In genomic region chr6:57431742-57432141, GRCh38 we compare ENCODE assay signal across 7 cellular contexts.
DNase-seq lines count a peak whose midpoint lies in the region; ATAC-seq and TF ChIP-seq lines count a peak whose summit lies in the region.
"Not testable (repeated sequence)": the region's sequence is repeated elsewhere in the genome, so short reads cannot be mapped to it uniquely, and the experiment has no call there.

No MANE protein-coding gene starts in this region.

- peak overlapping the region; percentile 96; the same call in 1 of the 2 replicates for H3K9ac ChIP-seq in IMR-90 (ENCODE audit: low read depth, low read length)

- not testable (repeated sequence) for H3K4me1 ChIP-seq in CD4-positive, CD25-positive, alpha-beta regulatory T cell (ENCODE audit: control insufficient read depth, insufficient read depth, low read length, poor library complexity, severe bottlenecking)
- H3K4me1 ChIP-seq in IMR-90 (ENCODE audit: control insufficient read depth, insufficient read depth, low read length) (peaks cover 15% of the 10 kb centered on the region), osteoblast (ENCODE audit: insufficient read depth, low read length) (peaks cover 32% of the 10 kb centered on the region)

- not testable (repeated sequence) for H2AK9ac ChIP-seq in IMR-90 (replicated peaks; ENCODE audit: low read depth, low read length, poor library complexity)

- H3K14ac ChIP-seq in IMR-90 (replicated peaks; ENCODE audit: low read depth, low read length): peak overlapping the region; percentile 96; the same call in 1 of the 2 replicates

- in situ Hi-C loops in IMR-90 (cut with MboI; ENCODE audit: low sequenced_read_pairs); brain microvascular endothelial cell (cut with HindIII; ENCODE audit: low pct_ligation_motif_present, low sequenced_read_pairs): not testable (repeated sequence)

- not testable (repeated sequence) for TF ChIP-seq POLR2A in IMR-90 (IDR thresholded peaks at IDR 0.05; ENCODE audit: low read depth, low read length)

- H3K9me3 Mint-ChIP-seq in CD4-positive, CD25-positive, alpha-beta regulatory T cell; activated CD8-positive, alpha-beta T cell treated with anti-CD3 and anti-CD28 coated beads, Interleukin-2, amount 10 ng/mL, durations not matched to agents 7 days and 5 days (ENCODE audit: insufficient read depth); immature natural killer cell: not testable (repeated sequence)

- H3K18ac ChIP-seq in IMR-90 (ENCODE audit: low read depth, low read length): peak overlapping the region; percentile 99

- peaks cover 19% of the 10 kb centered on the region for H3K36me3 Mint-ChIP-seq in CD4-positive, CD25-positive, alpha-beta regulatory T cell
- not testable (repeated sequence) for H3K36me3 Mint-ChIP-seq in T-helper 17 cell (ENCODE audit: low read depth); immature natural killer cell
- peaks cover 27% of the 10 kb centered on the region for H3K36me3 Mint-ChIP-seq in activated CD8-positive, alpha-beta T cell treated with anti-CD3 and anti-CD28 coated beads, Interleukin-2, amount 10 ng/mL, durations not matched to agents 7 days and 5 days (ENCODE audit: low read depth)

- not testable (repeated sequence) for H3K4me3 ChIP-seq in CD4-positive, CD25-positive, alpha-beta regulatory T cell (ENCODE audit: low read depth, low read length); IMR-90 (ENCODE audit: insufficient read depth, low read depth, low read length); brain microvascular endothelial cell (ENCODE audit: low read depth, low read length); osteoblast (ENCODE audit: insufficient read depth, low read length)

- POLR2A ChIA-PET in IMR-90 (lab: Charles Lee; ENCODE audit: unreplicated experiment); activated CD8-positive, alpha-beta T cell treated with anti-CD3 and anti-CD28 coated beads, Interleukin-2, amount 10 ng/mL, durations not matched to agents 7 days and 5 days (lab: Charles Lee): not testable (repeated sequence)

- peak overlapping the region; percentile 95 to 99 for H4K8ac ChIP-seq in IMR-90 (ENCODE audit: low read depth in 2 of 2, low read length in 2 of 2)

- not testable (repeated sequence) for TF ChIP-seq CTCF in IMR-90 (conservative IDR thresholded peaks at IDR 0.05; ENCODE audit: low read depth, low read length); brain microvascular endothelial cell (IDR thresholded peaks at IDR 0.05; ENCODE audit: low read depth, low read length, missing control alignments); osteoblast (IDR thresholded peaks at IDR 0.05; ENCODE audit: extremely low read depth, low read depth, low read length)

- intact Hi-C loops in IMR-90 (cut with micrococcal nuclease): not testable (repeated sequence)

- peaks cover 23 to 53% of the 10 kb centered on the region in 2 experiments for H3K79me1 ChIP-seq in IMR-90 (ENCODE audit: low read depth in 1 of 2, low read length in 2 of 2)

- H3K4me2 ChIP-seq in IMR-90 (ENCODE audit: low read depth, low read length): peak overlapping the region; percentile 22
- peak overlapping the region; percentile 52 for H3K4me2 ChIP-seq in osteoblast (ENCODE audit: insufficient read depth, low read length)

- H3K27me3 Mint-ChIP-seq in CD4-positive, CD25-positive, alpha-beta regulatory T cell; T-helper 17 cell; activated CD8-positive, alpha-beta T cell treated with anti-CD3 and anti-CD28 coated beads, Interleukin-2, amount 10 ng/mL, durations not matched to agents 7 days and 5 days (ENCODE audit: low read depth); immature natural killer cell (ENCODE audit: low read depth in 3 of 3): not testable (repeated sequence)

- not testable (repeated sequence) for H2AFZ ChIP-seq in IMR-90 (replicated peaks; ENCODE audit: low read length, poor library complexity); osteoblast (ENCODE audit: low read length)

- DNase-seq in CD4-positive, CD25-positive, alpha-beta regulatory T cell: peak in 1 of 3 donors; percentile 8
- not testable (repeated sequence) for DNase-seq in IMR-90; T-helper 17 cell; activated CD8-positive, alpha-beta T cell treated with anti-CD3 and anti-CD28 coated beads, Interleukin-2, amount 10 ng/mL, durations not matched to agents 7 days and 5 days; brain microvascular endothelial cell; immature natural killer cell; osteoblast (ENCODE audit: insufficient read length, low spot score, missing footprints)

- H3K23ac ChIP-seq in IMR-90 (ENCODE audit: low read depth, low read length): peak overlapping the region; percentile 95; the same call in 1 of the 2 replicates

- not testable (repeated sequence) for H2BK15ac ChIP-seq in IMR-90 (ENCODE audit: low read depth, low read length)

- H2BK120ac ChIP-seq in IMR-90 (ENCODE audit: low read depth, low read length): peak overlapping the region; percentile 99

- CTCF ChIA-PET in IMR-90 (lab: Yijun Ruan, JAX): interaction anchor here (0.7 to 1.4 kb wide), 2 partner anchors 8 to 720 kb away, joined by 3 to 4 read pairs; no protein-coding TSS in a partner anchor
- CTCF ChIA-PET in activated CD8-positive, alpha-beta T cell treated with anti-CD3 and anti-CD28 coated beads, Interleukin-2, amount 10 ng/mL, durations not matched to agents 7 days and 5 days (lab: Charles Lee): not testable (repeated sequence)

- peak overlapping the region; percentile 99 for H4K5ac ChIP-seq in IMR-90 (ENCODE audit: low read depth, low read length)

- H2BK20ac ChIP-seq in IMR-90 (ENCODE audit: low read depth, low read length): peak overlapping the region; percentile 99

- not testable (repeated sequence) for H3K9me1 ChIP-seq in IMR-90 (ENCODE audit: insufficient read depth, low read length)

- peak overlapping the region; percentile 94 for H4K91ac ChIP-seq in IMR-90 (ENCODE audit: insufficient read depth, low read depth, low read length)

- not testable (repeated sequence) for ATAC-seq in CD4-positive, CD25-positive, alpha-beta regulatory T cell (ENCODE audit: low read depth in 2 of 2); T-helper 17 cell; activated CD8-positive, alpha-beta T cell treated with anti-CD3 and anti-CD28 coated beads, Interleukin-2, amount 10 ng/mL, durations not matched to agents 7 days and 5 days
- peak; percentile 38 for ATAC-seq in IMR-90 (ENCODE audit: low read depth)

- peak overlapping the region; percentile 48; the same call in 1 of the 2 replicates for H3K56ac ChIP-seq in IMR-90 (ENCODE audit: extremely low read depth, insufficient read depth, low read length)

- not testable (repeated sequence) for H3K9me3 ChIP-seq in CD4-positive, CD25-positive, alpha-beta regulatory T cell (ENCODE audit: control insufficient read depth in 2 of 2, low read length in 2 of 2); IMR-90 (ENCODE audit: control insufficient read depth, insufficient read depth, low read length); T-helper 17 cell (ENCODE audit: control insufficient read depth, low read length, poor library complexity, severe bottlenecking); osteoblast (ENCODE audit: low read depth, low read length)

- TF ChIP-seq RAD21 in IMR-90 (IDR thresholded peaks at IDR 0.05; ENCODE audit: low read length): not testable (repeated sequence)

- not testable (repeated sequence) for H3K27me3 ChIP-seq in CD4-positive, CD25-positive, alpha-beta regulatory T cell (ENCODE audit: control insufficient read depth, insufficient read depth, low read length); IMR-90 (ENCODE audit: control insufficient read depth, insufficient read depth, low read length); brain microvascular endothelial cell (replicated peaks); osteoblast (ENCODE audit: insufficient read depth, low read length)

- H3K27ac ChIP-seq in CD4-positive, CD25-positive, alpha-beta regulatory T cell (ENCODE audit: insufficient read depth, low read length, poor library complexity, severe bottlenecking): not testable (repeated sequence)
- H3K27ac ChIP-seq in IMR-90 (ENCODE audit: insufficient read depth, low read length): peak overlapping the region; percentile 100
- peak overlapping the region; percentile 15 for H3K27ac ChIP-seq in brain microvascular endothelial cell
- peak overlapping the region; percentile 77 for H3K27ac ChIP-seq in osteoblast (ENCODE audit: low read depth, low read length)

- peak overlapping the region; percentile 100 for H2BK5ac ChIP-seq in IMR-90 (ENCODE audit: low read depth, low read length, poor library complexity, severe bottlenecking)

- peaks cover 26% of the 10 kb centered on the region for H3K79me2 ChIP-seq in osteoblast (ENCODE audit: insufficient read depth, low read length)

- not testable (repeated sequence) for H3K36me3 ChIP-seq in CD4-positive, CD25-positive, alpha-beta regulatory T cell (ENCODE audit: control insufficient read depth, insufficient read depth, low read length); IMR-90 (ENCODE audit: control insufficient read depth, insufficient read depth, low read length); brain microvascular endothelial cell (replicated peaks); osteoblast (ENCODE audit: insufficient read depth, low read length)

- dilution Hi-C loops in IMR-90 (cut with HindIII; ENCODE audit: low sequenced_read_pairs, unreplicated experiment): not testable (repeated sequence)

- H3K4me1 Mint-ChIP-seq in CD4-positive, CD25-positive, alpha-beta regulatory T cell: peaks cover 7 to 34% (median 24%) of the 10 kb centered on the region in 4 donors
- H3K4me1 Mint-ChIP-seq in T-helper 17 cell (peaks cover 10% of the 10 kb centered on the region), immature natural killer cell (peaks cover 50 to 56% of the 10 kb centered on the region in 2 donors)
- peaks cover 29% of the 10 kb centered on the region for H3K4me1 Mint-ChIP-seq in activated CD8-positive, alpha-beta T cell treated with anti-CD3 and anti-CD28 coated beads, Interleukin-2, amount 10 ng/mL, durations not matched to agents 7 days and 5 days (ENCODE audit: low read depth)

- not testable (repeated sequence) for H3K4me3 Mint-ChIP-seq in CD4-positive, CD25-positive, alpha-beta regulatory T cell; T-helper 17 cell
- peak overlapping the region; percentile 54 for H3K4me3 Mint-ChIP-seq in activated CD8-positive, alpha-beta T cell treated with anti-CD3 and anti-CD28 coated beads, Interleukin-2, amount 10 ng/mL, durations not matched to agents 7 days and 5 days
- H3K4me3 Mint-ChIP-seq in immature natural killer cell: peak overlapping the region; percentile 13 to 58 (median 46)

- H3K27ac Mint-ChIP-seq in CD4-positive, CD25-positive, alpha-beta regulatory T cell: peak overlapping the region; percentile 10 to 43 (median 35)
- H3K27ac Mint-ChIP-seq in T-helper 17 cell (peak overlapping the region; percentile 79), immature natural killer cell (peak overlapping the region; percentile 51 to 90 (median 76))
- H3K27ac Mint-ChIP-seq in activated CD8-positive, alpha-beta T cell treated with anti-CD3 and anti-CD28 coated beads, Interleukin-2, amount 10 ng/mL, durations not matched to agents 7 days and 5 days: peak overlapping the region; percentile 66

- peak overlapping the region; percentile 99; the same call in 1 of the 2 replicates for H3K4ac ChIP-seq in IMR-90 (ENCODE audit: low read depth, low read length)

- H2AK5ac ChIP-seq in IMR-90 (ENCODE audit: low read depth, low read length): peak overlapping the region; percentile 98; the same call in 1 of the 2 replicates

- not testable (repeated sequence) for BruUV-seq in IMR-90 (replicated peaks; lab: Mats Ljungman, UMichigan)

- not testable (repeated sequence) for H4K20me1 ChIP-seq in IMR-90 (ENCODE audit: insufficient read depth, low read length); osteoblast (ENCODE audit: insufficient read depth, low read length)
